In genomic region chr15:74130089-74130848, GRCh38 we compare ENCODE assay signal across 10 cellular contexts. TPM values are rescaled to one million over a fixed set of nuclear protein-coding genes. Genes with fewer than 3 reads are reported as not detected.
DNase-seq lines count a peak whose midpoint lies in the region; ATAC-seq and TF ChIP-seq lines count a peak whose summit lies in the region.
"Had no signal": no experiment of that assay in that cellular context is flagged by ENCODE, and none has a peak within 500 bp of the region (broad histone marks: within the 10 kb centered on the region; RNA-seq: fewer than 3 reads in every experiment).

TSS of gene ISLR2 (plus strand) at chr15:74130586. CDS start at chr15:74132755, 2,169 bp downstream.

- intact Hi-C loops in head of caudate nucleus (cut with DNase I), result no loop called here

- H3K27me3 Mint-ChIP-seq in T-helper 17 cell, result peaks cover 89% of the 10 kb centered on the region

- H3K27me3 ChIP-seq in smooth muscle cell (ENCODE audit: low read depth), result peaks cover 72% of the 10 kb centered on the region

- DNase-seq in NCI-H82 (lab: John Stamatoyannopoulos, UW) (peak; percentile 64), NCI-H82 treated with DMSO at 0.1 percent for 48 hours (lab: John Stamatoyannopoulos, UW; ENCODE audit: unreplicated experiment) (no peak), T-helper 17 cell (no peak), head of caudate nucleus (peak in 37 of 42 donors; percentile 31 to 84 (median 60)), smooth muscle cell (lab: John Stamatoyannopoulos, UW; ENCODE audit: unreplicated experiment) (no peak), mucosa of gallbladder (ENCODE audit: low spot score) (no peak)
- DNase-seq: CD8-positive, alpha-beta T cell; T-helper 9 cell had no signal

- H3K4me3 Mint-ChIP-seq in T-helper 17 cell, result peak within 1 kb of the TSS; percentile 25
- H3K4me3 Mint-ChIP-seq: CD8-positive, alpha-beta T cell had no signal

- no peaks in the 10 kb centered on the region for H3K9me3 ChIP-seq in T-helper 17 cell (ENCODE audit: control insufficient read depth, low read length, poor library complexity, severe bottlenecking)
- no peaks in the 10 kb centered on the region for H3K9me3 ChIP-seq in smooth muscle cell (replicated peaks; ENCODE audit: low read depth)

- H3F3A ChIP-seq in smooth muscle cell (ENCODE audit: low read depth), result no peaks in the 10 kb centered on the region

- H3K4me3 ChIP-seq in smooth muscle cell, result peak within 1 kb of the TSS; percentile 61

- H4K20me1 ChIP-seq in smooth muscle cell (ENCODE audit: low read depth), result no peaks in the 10 kb centered on the region

- H2AFZ ChIP-seq in smooth muscle cell (ENCODE audit: low read depth), result peak within 1 kb of the TSS; percentile 47

- no peaks in the 10 kb centered on the region for H3K36me3 ChIP-seq in smooth muscle cell (ENCODE audit: low read depth)

- peaks cover 9% of the 10 kb centered on the region for H3K36me3 Mint-ChIP-seq in T-helper 17 cell (ENCODE audit: low read depth)
- H3K36me3 Mint-ChIP-seq: CD8-positive, alpha-beta T cell had no signal

- ATAC-seq in T-helper 17 cell (no peak), GM19351 (IDR thresholded peaks at IDR 0.05; ENCODE audit: unreplicated experiment) (no peak), GM18520 (IDR thresholded peaks at IDR 0.05; ENCODE audit: unreplicated experiment) (no peak)
- ATAC-seq: CD8-positive, alpha-beta T cell had no signal

- 5% methylated on average over 53 of the region's 55 CpGs for WGBS in smooth muscle cell (ENCODE audit: low lambda C conversion rate)

- H3K4me2 ChIP-seq in smooth muscle cell, result peak within 1 kb of the TSS; percentile 95

- H3K27ac ChIP-seq in smooth muscle cell (ENCODE audit: low read depth), result no peak within 1 kb of the TSS

- TF ChIP-seq CTCF in smooth muscle cell (IDR thresholded peaks at IDR 0.05; ENCODE audit: borderline replicate concordance, insufficient read depth, poor library complexity, severe bottlenecking), result no peak

- H3K4me1 Mint-ChIP-seq in T-helper 17 cell, result peaks cover 22% of the 10 kb centered on the region

- H3K9ac ChIP-seq in smooth muscle cell (ENCODE audit: low read depth), result no peak within 1 kb of the TSS

- peak within 1 kb of the TSS; percentile 75 for H3K27ac Mint-ChIP-seq in T-helper 17 cell
- H3K27ac Mint-ChIP-seq: CD8-positive, alpha-beta T cell had no signal

- H3K4me1 ChIP-seq in smooth muscle cell (ENCODE audit: low read depth), result peaks cover 49% of the 10 kb centered on the region

- no peaks in the 10 kb centered on the region for H3K79me2 ChIP-seq in smooth muscle cell (ENCODE audit: low read depth)

RNA-seq across cellular contexts. Expression of gene ISLR2, which starts in this region (rescaled TPM):
- total RNA-seq in T-helper 17 cell, result not detected
- total RNA-seq in smooth muscle cell, result 3.8 and 5.2 TPM in 2 replicates
- polyA plus RNA-seq in smooth muscle cell, result 2.0 and 3.0 TPM in 2 replicates
- 1.8 TPM for total RNA-seq in mucosa of gallbladder
- total RNA-seq: CD8-positive, alpha-beta T cell had no signal

Comparison
In these comparisons a context has a peak if more than half of its experiments do, and no peak if none do; other contexts are left out.
1. DNase-seq: peak in NCI-H82 (single experiment) and head of caudate nucleus (37 of 42); none in NCI-H82 treated with DMSO at 0.1 percent for 48 hours (single experiment), T-helper 17 cell (0 of 3), smooth muscle cell (single experiment) and mucosa of gallbladder (single experiment).